Comparison of ENCODE assay signal across 20 cellular contexts in the genomic region with DNA sequence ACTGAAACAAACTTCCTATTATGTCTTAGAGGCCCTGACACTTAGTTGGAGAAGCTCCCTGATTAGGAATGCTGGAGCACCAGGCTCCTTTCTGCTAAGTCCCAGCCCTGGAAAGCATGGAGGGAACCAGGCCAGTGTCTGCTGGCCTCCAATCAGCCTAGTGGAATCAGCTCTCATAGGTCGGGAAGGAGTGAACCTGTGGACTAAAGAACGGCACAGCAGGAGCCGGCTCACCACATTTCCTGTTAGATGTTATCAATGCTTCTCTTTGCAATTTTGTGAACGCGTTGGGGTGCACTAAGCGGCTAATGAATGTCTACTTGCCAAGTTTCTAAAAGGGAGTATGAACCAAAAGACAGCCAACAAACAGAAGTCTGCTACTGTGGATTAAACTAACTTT.
DNase-seq lines count a peak whose midpoint lies in the region; ATAC-seq and TF ChIP-seq lines count a peak whose summit lies in the region.
"Had no signal": no experiment of that assay in that cellular context is flagged by ENCODE, and none has a peak within 500 bp of the region (broad histone marks: within the 10 kb centered on the region; RNA-seq: fewer than 3 reads in every experiment).

No MANE protein-coding gene starts in this region.

- CTCF ChIA-PET in activated CD8-positive, alpha-beta memory T cell treated with anti-CD3 and anti-CD28 coated beads, Interleukin-2, amount 10 ng/mL, durations not matched to agents 7 days and 5 days (lab: Charles Lee): no interaction called here

- H3K79me2 ChIP-seq in GM23338 (replicated peaks; ENCODE audit: insufficient read depth): no peaks in the 10 kb centered on the region

- no peaks in the 10 kb centered on the region for H3K27me3 Mint-ChIP-seq in GM23338 (ENCODE audit: insufficient read depth, low read depth, poor library complexity)
- H3K27me3 Mint-ChIP-seq in activated CD8-positive, alpha-beta memory T cell treated with anti-CD3 and anti-CD28 coated beads, Interleukin-2, amount 10 ng/mL, durations not matched to agents 7 days and 5 days: peaks cover 31% of the 10 kb centered on the region

- peak overlapping the region; percentile 63; the same call in 1 of the 2 replicates for H3K27ac Mint-ChIP-seq in GM23338
- H3K27ac Mint-ChIP-seq in activated CD8-positive, alpha-beta memory T cell treated with anti-CD3 and anti-CD28 coated beads, Interleukin-2, amount 10 ng/mL, durations not matched to agents 7 days and 5 days: no peak overlapping the region
- H3K27ac Mint-ChIP-seq: activated B cell treated with CpG ODN at 0.5 μM for 24 hours; CD4-positive, CD25-positive, alpha-beta regulatory T cell; mesothelial cell of epicardium had no signal

- no peaks in the 10 kb centered on the region for H3K9me2 ChIP-seq in GM23338 (ENCODE audit: insufficient read depth)

- H2AFZ ChIP-seq in GM23338: no peak overlapping the region

- H3K9me3 Mint-ChIP-seq in GM23338: peaks cover 19% of the 10 kb centered on the region
- peaks cover 3% of the 10 kb centered on the region for H3K9me3 Mint-ChIP-seq in activated CD8-positive, alpha-beta memory T cell treated with anti-CD3 and anti-CD28 coated beads, Interleukin-2, amount 10 ng/mL, durations not matched to agents 7 days and 5 days (ENCODE audit: low read depth)

- H3K4me3 ChIP-seq in GM23338: no peak overlapping the region
- H3K4me3 ChIP-seq: prostate gland, uterus had no signal

- H4K20me1 ChIP-seq in GM23338 (replicated peaks; ENCODE audit: insufficient read depth): no peaks in the 10 kb centered on the region

- H3F3A ChIP-seq in GM23338 (replicated peaks; ENCODE audit: low read depth): no peaks in the 10 kb centered on the region

- DNase-seq in A172 (ENCODE audit: low spot score): peak; percentile 27
- DNase-seq in GM23338 (ENCODE audit: low spot score): peak; percentile 48
- DNase-seq in OCI-M1 (lab: John Stamatoyannopoulos, UW): peak; percentile 54
- peak; percentile 15 for DNase-seq in dermis blood vessel endothelial cell
- no peak for DNase-seq in activated CD8-positive, alpha-beta memory T cell treated with anti-CD3 and anti-CD28 coated beads, Interleukin-2, amount 10 ng/mL, durations not matched to agents 7 days and 5 days
- no peak for DNase-seq in NCI-H187 treated with DMSO at 0.1 percent for 48 hours (lab: John Stamatoyannopoulos, UW)
- DNase-seq in ureter (ENCODE audit: low spot score): no peak
- DNase-seq in retina: no peak
- DNase-seq: activated B cell treated with CpG ODN at 0.5 μM for 24 hours; activated effector memory CD4-positive, alpha-beta T cell treated with Interleukin-2 at 50 U/mL for 16 hours; amniotic stem cell; cerebellar nuclear complex; kidney glomerular epithelial cell; NCI-H2029; small intestine; stimulated activated CD4-positive, alpha-beta T cell treated with anti-CD3 and anti-CD28 coated beads, Interleukin-4, amount 100 ng/mL, for 24 hours; uterus had no signal

- no peak overlapping the region for H3K27ac ChIP-seq in GM23338 (ENCODE audit: low read depth)
- H3K27ac ChIP-seq: prostate gland, uterus had no signal

- H3K27me3 ChIP-seq in GM23338 (ENCODE audit: insufficient read depth): no peaks in the 10 kb centered on the region
- H3K27me3 ChIP-seq: uterus had no signal

- H3K4me1 ChIP-seq in GM23338 (ENCODE audit: insufficient read depth): peaks cover 7% of the 10 kb centered on the region; the same call in 1 of the 2 replicates
- H3K4me1 ChIP-seq: prostate gland, uterus had no signal

- no peak for TF ChIP-seq CTCF in GM23338 (conservative IDR thresholded peaks at IDR 0.05; ENCODE audit: low read depth in 2 of 2)

- peaks cover 18% of the 10 kb centered on the region; the same call in 2 of the 3 replicates for H3K36me3 Mint-ChIP-seq in GM23338 (ENCODE audit: low read depth)
- no peaks in the 10 kb centered on the region for H3K36me3 Mint-ChIP-seq in activated CD8-positive, alpha-beta memory T cell treated with anti-CD3 and anti-CD28 coated beads, Interleukin-2, amount 10 ng/mL, durations not matched to agents 7 days and 5 days
- H3K36me3 Mint-ChIP-seq: CD4-positive, CD25-positive, alpha-beta regulatory T cell had no signal

- no peaks in the 10 kb centered on the region for H3K36me3 ChIP-seq in GM23338 (ENCODE audit: insufficient read depth)
- H3K36me3 ChIP-seq: prostate gland, uterus had no signal

- ATAC-seq in GM23338: peak; percentile 79
- ATAC-seq in activated CD8-positive, alpha-beta memory T cell treated with anti-CD3 and anti-CD28 coated beads, Interleukin-2, amount 10 ng/mL, durations not matched to agents 7 days and 5 days: no peak

- no peak overlapping the region for H3K4me3 Mint-ChIP-seq in GM23338
- no peak overlapping the region for H3K4me3 Mint-ChIP-seq in activated CD8-positive, alpha-beta memory T cell treated with anti-CD3 and anti-CD28 coated beads, Interleukin-2, amount 10 ng/mL, durations not matched to agents 7 days and 5 days
- H3K4me3 Mint-ChIP-seq: activated B cell treated with CpG ODN at 0.5 μM for 24 hours; CD4-positive, CD25-positive, alpha-beta regulatory T cell; mesothelial cell of epicardium had no signal

- H3K4me1 Mint-ChIP-seq in GM23338: peaks cover 7% of the 10 kb centered on the region; the same call in 2 of the 3 replicates
- peaks cover 4% of the 10 kb centered on the region for H3K4me1 Mint-ChIP-seq in activated CD8-positive, alpha-beta memory T cell treated with anti-CD3 and anti-CD28 coated beads, Interleukin-2, amount 10 ng/mL, durations not matched to agents 7 days and 5 days
- H3K4me1 Mint-ChIP-seq: activated B cell treated with CpG ODN at 0.5 μM for 24 hours; CD4-positive, CD25-positive, alpha-beta regulatory T cell had no signal

- 0 out of 2 replicates have a peak overlapping the region, but pooled peaks have one; percentile 3 for H3K4me2 ChIP-seq in GM23338

TF ChIP-seq in GM23338, 12 proteins besides CTCF, POLR2A, EP300 and RAD21:
- TF ChIP-seq ZNF114 (CRISPR knock-in tag; IDR thresholded peaks at IDR 0.05) (no peak), ZNF462 (CRISPR knock-in tag; IDR thresholded peaks at IDR 0.05) (0 out of 2 replicates have a peak, but pooled peaks have one; percentile 33)
TF ChIP-seq in GM23338: peak in this region for 1.

Comparison
In these comparisons a context has a peak if more than half of its experiments do, and no peak if none do; other contexts are left out.
1. DNase-seq: peak in A172 (single experiment), GM23338 (single experiment), OCI-M1 (single experiment) and dermis blood vessel endothelial cell (single experiment); none in activated CD8-positive, alpha-beta memory T cell treated with anti-CD3 and anti-CD28 coated beads, Interleukin-2, amount 10 ng/mL, durations not matched to agents 7 days and 5 days (single experiment), NCI-H187 treated with DMSO at 0.1 percent for 48 hours (single experiment), ureter (single experiment) and retina (single experiment).